8 cellular contexts compared by ENCODE assay signal in the genomic region with DNA sequence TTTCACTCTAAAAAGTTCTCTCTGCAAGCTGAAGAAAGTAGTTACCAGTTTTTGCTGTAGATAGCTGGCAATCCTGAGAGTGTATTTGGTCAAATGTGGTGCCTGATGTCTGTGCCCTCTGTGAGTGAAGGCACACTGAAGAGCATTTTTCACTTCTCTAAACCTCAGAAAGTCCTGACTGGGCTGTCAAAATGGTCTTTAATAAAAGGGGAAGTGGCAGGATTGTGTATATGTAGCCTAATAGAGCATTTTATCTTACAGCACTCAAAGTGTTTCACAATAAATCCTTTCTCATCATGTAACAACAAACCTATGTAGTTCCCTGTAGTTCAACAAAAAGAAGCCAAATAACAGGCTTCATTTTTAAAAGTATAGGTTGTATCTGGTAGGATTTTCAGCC.
DNase-seq lines count a peak whose midpoint lies in the region; ATAC-seq lines count a peak whose summit lies in the region.

No MANE protein-coding gene starts in this region.

- H3K36me3 Mint-ChIP-seq in CD4-positive, CD25-positive, alpha-beta regulatory T cell, result no peaks in the 10 kb centered on the region
- no peaks in the 10 kb centered on the region for H3K36me3 Mint-ChIP-seq in activated CD4-positive, alpha-beta T cell treated with anti-CD3 and anti-CD28 coated beads, Interleukin-2, amount 10 ng/mL, durations not matched to agents 24 days and 14 days (ENCODE audit: low read depth)
- no peaks in the 10 kb centered on the region for H3K36me3 Mint-ChIP-seq in activated T-cell treated with anti-CD3 and anti-CD28 coated beads, Interleukin-2, amount 50 U/mL, for 72 hours (ENCODE audit: insufficient read depth in 2 of 2)

- H3K27me3 Mint-ChIP-seq in CD4-positive, CD25-positive, alpha-beta regulatory T cell, result no peaks in the 10 kb centered on the region
- H3K27me3 Mint-ChIP-seq in activated CD4-positive, alpha-beta T cell treated with anti-CD3 and anti-CD28 coated beads, Interleukin-2, amount 10 ng/mL, durations not matched to agents 24 days and 14 days, result no peaks in the 10 kb centered on the region
- H3K27me3 Mint-ChIP-seq in activated T-cell treated with anti-CD3 and anti-CD28 coated beads, Interleukin-2, amount 50 U/mL, for 72 hours (ENCODE audit: low read depth), result no peaks in the 10 kb centered on the region

- no peaks in the 10 kb centered on the region for H3K9me3 ChIP-seq in CD4-positive, CD25-positive, alpha-beta regulatory T cell (ENCODE audit: control insufficient read depth in 2 of 2, low read length in 2 of 2)

- no peak overlapping the region for H3K4me3 ChIP-seq in CD4-positive, CD25-positive, alpha-beta regulatory T cell (ENCODE audit: low read depth, low read length)

- H3K27ac ChIP-seq in CD4-positive, CD25-positive, alpha-beta regulatory T cell (ENCODE audit: insufficient read depth, low read length, poor library complexity, severe bottlenecking), result no peak overlapping the region

- H3K27ac Mint-ChIP-seq in CD4-positive, CD25-positive, alpha-beta regulatory T cell, result no peak overlapping the region
- H3K27ac Mint-ChIP-seq in activated CD4-positive, alpha-beta T cell treated with anti-CD3 and anti-CD28 coated beads, Interleukin-2, amount 10 ng/mL, durations not matched to agents 24 days and 14 days, result no peak overlapping the region
- no peak overlapping the region for H3K27ac Mint-ChIP-seq in activated T-cell treated with anti-CD3 and anti-CD28 coated beads, Interleukin-2, amount 50 U/mL, for 72 hours

- no peaks in the 10 kb centered on the region for H3K4me1 ChIP-seq in CD4-positive, CD25-positive, alpha-beta regulatory T cell (ENCODE audit: control insufficient read depth, insufficient read depth, low read length, poor library complexity, severe bottlenecking)

- intact Hi-C loops in activated CD4-positive, alpha-beta T cell treated with anti-CD3 and anti-CD28 coated beads, Interleukin-2, amount 10 ng/mL, durations not matched to agents 24 days and 14 days (cut with micrococcal nuclease), result no loop called here

- H3K9me3 Mint-ChIP-seq in CD4-positive, CD25-positive, alpha-beta regulatory T cell, result peaks cover 0 to 1% (median 0%) of the 10 kb centered on the region in 7 donors
- H3K9me3 Mint-ChIP-seq in activated CD4-positive, alpha-beta T cell treated with anti-CD3 and anti-CD28 coated beads, Interleukin-2, amount 10 ng/mL, durations not matched to agents 24 days and 14 days, result no peaks in the 10 kb centered on the region
- no peaks in the 10 kb centered on the region for H3K9me3 Mint-ChIP-seq in activated T-cell treated with anti-CD3 and anti-CD28 coated beads, Interleukin-2, amount 50 U/mL, for 72 hours

- no peaks in the 10 kb centered on the region for H3K36me3 ChIP-seq in CD4-positive, CD25-positive, alpha-beta regulatory T cell (ENCODE audit: control insufficient read depth, insufficient read depth, low read length)

- no peaks in the 10 kb centered on the region for H3K27me3 ChIP-seq in CD4-positive, CD25-positive, alpha-beta regulatory T cell (ENCODE audit: control insufficient read depth, insufficient read depth, low read length)

- peak overlapping the region in 1 of 4 donors; percentile 61 for H3K4me3 Mint-ChIP-seq in CD4-positive, CD25-positive, alpha-beta regulatory T cell
- H3K4me3 Mint-ChIP-seq in activated CD4-positive, alpha-beta T cell treated with anti-CD3 and anti-CD28 coated beads, Interleukin-2, amount 10 ng/mL, durations not matched to agents 24 days and 14 days, result no peak overlapping the region
- no peak overlapping the region for H3K4me3 Mint-ChIP-seq in activated T-cell treated with anti-CD3 and anti-CD28 coated beads, Interleukin-2, amount 50 U/mL, for 72 hours

- ATAC-seq in CD4-positive, CD25-positive, alpha-beta regulatory T cell (ENCODE audit: low read depth in 2 of 2), result peak; percentile 27 to 28
- ATAC-seq in GM19452 (IDR thresholded peaks at IDR 0.05; ENCODE audit: unreplicated experiment) (peak; percentile 91), HG03108 (IDR thresholded peaks at IDR 0.05; ENCODE audit: unreplicated experiment) (peak; percentile 93)
- no peak for ATAC-seq in activated T-cell treated with anti-CD3 and anti-CD28 coated beads, Interleukin-2, amount 50 U/mL, for 72 hours (replicated peaks in 1 of 2)

- no peak for DNase-seq in CD4-positive, CD25-positive, alpha-beta regulatory T cell
- DNase-seq in SKM-1 treated with dmso at 0.1 percent for 144 hours (lab: John Stamatoyannopoulos, UW; ENCODE audit: unreplicated experiment), result peak; percentile 92
- DNase-seq in activated gamma-delta T cell treated with Interleukin-2 at 50 U/mL for 16 hours, result no peak
- no peak for DNase-seq in activated CD4-positive, alpha-beta T cell treated with anti-CD3 and anti-CD28 coated beads, Interleukin-2, amount 10 ng/mL, durations not matched to agents 24 days and 14 days
- DNase-seq in glomerular visceral epithelial cell (ENCODE audit: extremely low spot score), result no peak
- DNase-seq in activated T-cell treated with anti-CD3 and anti-CD28 coated beads, Interleukin-2, amount 50 U/mL, for 72 hours, result no peak

- H3K4me1 Mint-ChIP-seq in CD4-positive, CD25-positive, alpha-beta regulatory T cell, result no peaks in the 10 kb centered on the region
- no peaks in the 10 kb centered on the region for H3K4me1 Mint-ChIP-seq in activated CD4-positive, alpha-beta T cell treated with anti-CD3 and anti-CD28 coated beads, Interleukin-2, amount 10 ng/mL, durations not matched to agents 24 days and 14 days
- no peaks in the 10 kb centered on the region for H3K4me1 Mint-ChIP-seq in activated T-cell treated with anti-CD3 and anti-CD28 coated beads, Interleukin-2, amount 50 U/mL, for 72 hours (ENCODE audit: low read depth)

Comparison
In these comparisons a context has a peak if more than half of its experiments do, and no peak if none do; other contexts are left out.
1. ATAC-seq: peak in CD4-positive, CD25-positive, alpha-beta regulatory T cell (2 of 2), GM19452 (single experiment) and HG03108 (single experiment); none in activated T-cell treated with anti-CD3 and anti-CD28 coated beads, Interleukin-2, amount 50 U/mL, for 72 hours (0 of 2).